In the genomic region with DNA sequence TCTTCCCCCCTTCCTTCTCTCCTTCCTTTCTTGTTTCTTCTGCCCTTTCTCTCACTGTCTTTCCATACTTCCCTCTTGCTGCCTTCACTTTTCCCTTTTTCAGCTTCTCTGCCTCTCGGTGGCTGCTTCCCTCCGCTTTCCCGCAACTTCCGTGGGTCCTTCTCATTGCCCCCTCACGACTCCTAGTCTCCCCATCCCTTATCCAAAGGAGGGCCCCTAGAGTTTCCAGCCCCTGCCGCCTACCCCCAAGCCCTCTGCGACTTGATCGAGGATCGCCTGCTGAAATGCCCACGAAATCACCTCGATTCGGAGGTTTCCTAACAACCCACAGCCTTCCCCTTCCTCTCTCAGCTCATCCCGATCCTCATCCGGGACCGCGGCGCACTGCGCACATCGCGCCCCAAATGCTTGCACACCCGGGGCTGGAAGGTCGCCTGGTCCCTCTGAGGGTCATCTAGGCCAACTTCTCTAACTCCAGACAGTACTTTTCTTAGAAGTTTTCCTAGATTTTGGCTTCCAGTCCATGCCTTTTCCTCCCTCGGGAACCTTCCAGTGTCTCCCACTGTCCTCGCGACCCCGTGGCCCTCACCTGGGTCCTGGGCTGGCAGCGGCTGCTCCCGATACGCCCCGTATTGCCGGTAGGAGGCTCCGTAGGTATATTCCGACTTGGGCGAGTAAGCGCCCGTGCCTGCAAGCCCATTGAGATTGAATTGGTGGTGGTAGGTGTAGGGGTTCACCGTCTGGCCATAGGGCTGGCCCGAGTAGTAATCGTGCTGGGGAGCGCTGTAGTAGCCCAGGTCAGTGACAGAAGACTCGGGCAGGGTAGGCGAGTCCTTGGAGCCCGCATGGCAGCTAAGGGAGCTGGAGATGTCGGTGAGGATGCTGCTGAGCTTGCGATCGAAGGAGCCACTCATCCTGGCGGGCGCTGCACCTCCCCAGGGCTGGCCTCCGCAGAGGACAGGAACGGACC, we compare ENCODE assay signal across 8 cellular contexts. TPM values are rescaled to one million over a fixed set of nuclear protein-coding genes. Genes with fewer than 3 reads are reported as not detected.
A peak's percentile ranks its signal among the peaks of the same experiment; 100 is the strongest.
DNase-seq lines count a peak whose midpoint lies in the region; ATAC-seq and TF ChIP-seq lines count a peak whose summit lies in the region.

No MANE protein-coding gene starts in this region.

- H3K36me3 Mint-ChIP-seq in IgD-negative memory B cell = no peaks in the 10 kb centered on the region
- H3K36me3 Mint-ChIP-seq in central memory CD8-positive, alpha-beta T cell (ENCODE audit: insufficient read depth) = peaks cover 6% of the 10 kb centered on the region
- H3K36me3 Mint-ChIP-seq in natural killer cell = no peaks in the 10 kb centered on the region

- no peak for ATAC-seq in central memory CD8-positive, alpha-beta T cell (replicated peaks; ENCODE audit: extremely low read depth, poor library complexity, severe bottlenecking)
- ATAC-seq in natural killer cell = no peak
- no peak for ATAC-seq in GM18909 (IDR thresholded peaks at IDR 0.05; ENCODE audit: poor library complexity, unreplicated experiment)

- TF ChIP-seq CTCF in BJ (IDR thresholded peaks at IDR 0.05; ENCODE audit: insufficient read depth, low read depth, low read length) = no peak
- TF ChIP-seq CTCF in natural killer cell (IDR thresholded peaks at IDR 0.05) = no peak

- H3K27me3 ChIP-seq in BJ (ENCODE audit: control insufficient read depth, insufficient read depth, low read length) = peaks cover 33% of the 10 kb centered on the region

- intact Hi-C loops in natural killer cell (cut with micrococcal nuclease) = loop anchor here (5.0 kb wide), 1 partner anchor 297 kb away; no protein-coding TSS in a partner anchor

- CTCF ChIA-PET in BJ (lab: Yijun Ruan, JAX) = interaction anchor here (1.0 to 11.7 kb wide), 13 partner anchors 8 to 437 kb away, joined by 3 to 464 read pairs (median 31); partner anchors contain the start of gene TAC4

- H3K27ac Mint-ChIP-seq in IgD-negative memory B cell (peak overlapping the region in 2 of 3 donors; percentile 40 to 46), natural killer cell (peak overlapping the region in 1 of 2 donors; percentile 4)
- H3K27ac Mint-ChIP-seq in central memory CD8-positive, alpha-beta T cell (ENCODE audit: low read depth) = no peak overlapping the region

- H3K27me3 Mint-ChIP-seq in IgD-negative memory B cell = peaks cover 59% of the 10 kb centered on the region
- peaks cover 91% of the 10 kb centered on the region for H3K27me3 Mint-ChIP-seq in central memory CD8-positive, alpha-beta T cell
- peaks cover 63 to 64% of the 10 kb centered on the region in 2 donors for H3K27me3 Mint-ChIP-seq in natural killer cell (ENCODE audit: low read depth in 2 of 2)

- H3K9me3 Mint-ChIP-seq in IgD-negative memory B cell = no peaks in the 10 kb centered on the region
- no peaks in the 10 kb centered on the region for H3K9me3 Mint-ChIP-seq in central memory CD8-positive, alpha-beta T cell
- no peaks in the 10 kb centered on the region for H3K9me3 Mint-ChIP-seq in natural killer cell

- H3K4me1 Mint-ChIP-seq in IgD-negative memory B cell (peaks cover 13 to 23% (median 22%) of the 10 kb centered on the region in 3 donors), natural killer cell (peaks cover 17 to 35% of the 10 kb centered on the region in 2 donors)
- peaks cover 24% of the 10 kb centered on the region for H3K4me1 Mint-ChIP-seq in central memory CD8-positive, alpha-beta T cell

- no peaks in the 10 kb centered on the region for H3K36me3 ChIP-seq in BJ (ENCODE audit: control insufficient read depth, insufficient read depth, low read length)

- H3K4me3 Mint-ChIP-seq in IgD-negative memory B cell = peak overlapping the region; percentile 71 to 89 (median 85)
- peak overlapping the region; percentile 76 for H3K4me3 Mint-ChIP-seq in central memory CD8-positive, alpha-beta T cell
- peak overlapping the region; percentile 95 for H3K4me3 Mint-ChIP-seq in natural killer cell

- POLR2A ChIA-PET in BJ (lab: Charles Lee) = no interaction called here

- H3K4me3 ChIP-seq in BJ (ENCODE audit: low read depth, low read length) = peak overlapping the region; percentile 20

- no peak for DNase-seq in BJ (ENCODE audit: low read depth)
- no peak for DNase-seq in central memory CD8-positive, alpha-beta T cell (ENCODE audit: low spot score in 2 of 2)
- DNase-seq in natural killer cell = no peak
- no peak for DNase-seq in SHP77 (lab: John Stamatoyannopoulos, UW)
- no peak for DNase-seq in NCI-H2196 (lab: John Stamatoyannopoulos, UW; ENCODE audit: unreplicated experiment)
- no peak for DNase-seq in stimulated activated naive CD4-positive, alpha-beta T cell treated with Interleukin-2 at 50 U/mL for 16 hours (lab: John Stamatoyannopoulos, UW)

RNA-seq across cellular contexts. Expression of gene DLX3, which starts 0.7 kb away (rescaled TPM):
- polyA plus RNA-seq in BJ (2011; rRNA removed) (0.06 TPM in 1 of 2 replicates, not detected in the other), IgD-negative memory B cell (not detected)
- polyA minus RNA-seq in BJ (2011; rRNA and poly(A)+ RNA removed) = not detected in 2 replicates
- total RNA-seq in natural killer cell = not detected

RNA-seq across cellular contexts. Expression of gene DLX4, which starts 25.4 kb away (rescaled TPM):
- 0.18 and 0.29 TPM in 2 replicates for polyA plus RNA-seq in BJ (2011; rRNA removed)
- not detected in 2 replicates for polyA minus RNA-seq in BJ (2011; rRNA and poly(A)+ RNA removed)
- not detected for polyA plus RNA-seq in IgD-negative memory B cell
- total RNA-seq in natural killer cell = 1 to 10 TPM in 1 of 3 donors, under 1 TPM in 1, not detected in 1; 0.35 to 1.1 TPM
